ENCODE assay signal across 25 cellular contexts in genomic region chr18:44767807-44768206, GRCh38.
DNase-seq lines count a peak whose midpoint lies in the region; ATAC-seq, FAIRE-seq and TF ChIP-seq lines count a peak whose summit lies in the region.
"Had no signal": no experiment of that assay in that cellular context is flagged by ENCODE, and none has a peak within 500 bp of the region (broad histone marks: within the 10 kb centered on the region; RNA-seq: fewer than 3 reads in every experiment).

No MANE protein-coding gene starts in this region.

- peaks cover 77 to 97% of the 10 kb centered on the region in 2 donors for H3K4me1 Mint-ChIP-seq in stimulated activated naive B cell treated with anti-CD40 and anti-IgM and Interleukin-4, amounts not matched to agents 10 μg/mL and 1 μg/mL and 100 μg/mL, for 72 hours
- H3K4me1 Mint-ChIP-seq: CD8-positive, alpha-beta memory T cell had no signal

- TF ChIP-seq EP300 in sigmoid colon (IDR thresholded peaks at IDR 0.05) = no peak

- DNase-seq in GM12892 (ENCODE audit: insufficient read length) (no peak), bronchial epithelial cell (ENCODE audit: low read depth) (no peak), sigmoid colon (no peak), A673 (ENCODE audit: low spot score) (no peak), NCI-H2171 (lab: John Stamatoyannopoulos, UW) (no peak)
- DNase-seq in stimulated activated naive B cell treated with anti-CD40 and anti-IgM and Interleukin-4, amounts not matched to agents 10 μg/mL and 1 μg/mL and 100 μg/mL, for 72 hours = no peak
- DNase-seq: ACHN; AML-193; BE2C; CD4-positive, alpha-beta T cell; CD8-positive, alpha-beta memory T cell; DMS 273 treated with DMSO at 0.1 percent for 48 hours; DMS79; GF-D8; GOT3; HFFc6 had no signal

- POLR2A ChIA-PET in A673 (lab: Charles Lee; ENCODE audit: low non-redundant PET) = no interaction called here

- H3K9me3 ChIP-seq in sigmoid colon (no peaks in the 10 kb centered on the region), A673 (ENCODE audit: low read depth, low read length, poor library complexity, severe bottlenecking) (no peaks in the 10 kb centered on the region)
- H3K9me3 ChIP-seq: BE2C, HAP-1 had no signal

- H3K4me1 ChIP-seq in sigmoid colon = peaks cover 0 to 85% (median 60%) of the 10 kb centered on the region in 4 donors
- no peaks in the 10 kb centered on the region for H3K4me1 ChIP-seq in A673 (ENCODE audit: insufficient read depth, low read length, poor library complexity, severe bottlenecking)
- H3K4me1 ChIP-seq: BE2C, HAP-1 had no signal

- H3K27me3 ChIP-seq in bronchial epithelial cell (ENCODE audit: control insufficient read depth, insufficient read depth, low read length) (no peaks in the 10 kb centered on the region), sigmoid colon (no peaks in the 10 kb centered on the region), A673 (replicated peaks; ENCODE audit: insufficient read depth, low read depth, low read length, poor library complexity) (no peaks in the 10 kb centered on the region)
- H3K27me3 ChIP-seq: BE2C had no signal

- FAIRE-seq in GM12892 (lab: Jason Lieb, UNC) (peak; percentile 48), bronchial epithelial cell (lab: Jason Lieb, UNC) (peak; percentile 36)
- FAIRE-seq: A204.1, D721Med, GM12891, H54 had no signal

- CTCF ChIA-PET in A673 (lab: Charles Lee) = no interaction called here

- peak overlapping the region; percentile 74 for H3K27ac Mint-ChIP-seq in stimulated activated naive B cell treated with anti-CD40 and anti-IgM and Interleukin-4, amounts not matched to agents 10 μg/mL and 1 μg/mL and 100 μg/mL, for 72 hours
- H3K27ac Mint-ChIP-seq: CD14-positive monocyte; CD4-positive, alpha-beta T cell; CD8-positive, alpha-beta memory T cell; HFFc6 had no signal

- ATAC-seq in stimulated activated naive B cell treated with anti-CD40 and anti-IgM and Interleukin-4, amounts not matched to agents 10 μg/mL and 1 μg/mL and 100 μg/mL, for 72 hours (replicated peaks) = no peak
- ATAC-seq in GM21619 (IDR thresholded peaks at IDR 0.05; ENCODE audit: unreplicated experiment) = no peak

- TF ChIP-seq CTCF in bronchial epithelial cell (IDR thresholded peaks at IDR 0.05; ENCODE audit: insufficient read depth, low read length, severe bottlenecking) = no peak
- TF ChIP-seq CTCF in sigmoid colon (IDR thresholded peaks at IDR 0.05) = no peak
- no peak for TF ChIP-seq CTCF in A673 (conservative IDR thresholded peaks at IDR 0.05; ENCODE audit: low read depth, low read length)

- no peaks in the 10 kb centered on the region for H3K27me3 Mint-ChIP-seq in stimulated activated naive B cell treated with anti-CD40 and anti-IgM and Interleukin-4, amounts not matched to agents 10 μg/mL and 1 μg/mL and 100 μg/mL, for 72 hours
- H3K27me3 Mint-ChIP-seq: CD4-positive, alpha-beta T cell; CD8-positive, alpha-beta memory T cell had no signal

- intact Hi-C loops in sigmoid colon (cut with DNase I) (no loop called here), A673 (cut with micrococcal nuclease; ENCODE audit: unreplicated experiment) (no loop called here)

- H3K4me3 Mint-ChIP-seq in stimulated activated naive B cell treated with anti-CD40 and anti-IgM and Interleukin-4, amounts not matched to agents 10 μg/mL and 1 μg/mL and 100 μg/mL, for 72 hours = no peak overlapping the region
- H3K4me3 Mint-ChIP-seq: CD4-positive, alpha-beta T cell; CD8-positive, alpha-beta memory T cell; HFFc6 had no signal

- peaks cover 8 to 13% of the 10 kb centered on the region in 2 donors for H3K9me3 Mint-ChIP-seq in stimulated activated naive B cell treated with anti-CD40 and anti-IgM and Interleukin-4, amounts not matched to agents 10 μg/mL and 1 μg/mL and 100 μg/mL, for 72 hours
- H3K9me3 Mint-ChIP-seq: CD4-positive, alpha-beta T cell; CD8-positive, alpha-beta memory T cell; HFFc6 had no signal

- H3K36me3 Mint-ChIP-seq in stimulated activated naive B cell treated with anti-CD40 and anti-IgM and Interleukin-4, amounts not matched to agents 10 μg/mL and 1 μg/mL and 100 μg/mL, for 72 hours = peaks cover 64 to 89% of the 10 kb centered on the region in 2 donors

- TF ChIP-seq POLR2A in GM12892 (IDR thresholded peaks at IDR 0.05; ENCODE audit: low read depth, low read length) = no peak
- no peak for TF ChIP-seq POLR2A in sigmoid colon (IDR thresholded peaks at IDR 0.05)

- H3K27ac ChIP-seq in sigmoid colon (peak overlapping the region in 3 of 4 donors; percentile 5 to 55 (median 28)), A673 (ENCODE audit: low read depth, low read length, poor library complexity, severe bottlenecking) (no peak overlapping the region)
- H3K27ac ChIP-seq: 22Rv1; BLaER1 treated with 17β-estradiol and CSF1 and Interleukin-3, amounts not matched to agents 10 nM and 100 nM had no signal

- WGBS in sigmoid colon, 2 donors = 97% methylated on average over 4 of the region's 4 CpGs

- H3K36me3 ChIP-seq in bronchial epithelial cell (ENCODE audit: control insufficient read depth, insufficient read depth, low read length) (no peaks in the 10 kb centered on the region), sigmoid colon (no peaks in the 10 kb centered on the region), A673 (ENCODE audit: insufficient read depth, low read length, poor library complexity, severe bottlenecking) (no peaks in the 10 kb centered on the region)
- H3K36me3 ChIP-seq: BE2C; BLaER1 treated with 17β-estradiol and CSF1 and Interleukin-3, amounts not matched to agents 10 nM and 100 nM; HAP-1 had no signal

- no TSS peak for BruUV-seq in A673 (replicated peaks; lab: Mats Ljungman, UMichigan)

- H3K4me3 ChIP-seq in bronchial epithelial cell (ENCODE audit: low read depth, low read length) (no peak overlapping the region), sigmoid colon (no peak overlapping the region), A673 (ENCODE audit: low read depth, low read length, poor library complexity, severe bottlenecking) (no peak overlapping the region)
- H3K4me3 ChIP-seq: BLaER1 treated with 17β-estradiol and CSF1 and Interleukin-3, amounts not matched to agents 10 nM and 100 nM; HAP-1 had no signal
